In the genomic region with DNA sequence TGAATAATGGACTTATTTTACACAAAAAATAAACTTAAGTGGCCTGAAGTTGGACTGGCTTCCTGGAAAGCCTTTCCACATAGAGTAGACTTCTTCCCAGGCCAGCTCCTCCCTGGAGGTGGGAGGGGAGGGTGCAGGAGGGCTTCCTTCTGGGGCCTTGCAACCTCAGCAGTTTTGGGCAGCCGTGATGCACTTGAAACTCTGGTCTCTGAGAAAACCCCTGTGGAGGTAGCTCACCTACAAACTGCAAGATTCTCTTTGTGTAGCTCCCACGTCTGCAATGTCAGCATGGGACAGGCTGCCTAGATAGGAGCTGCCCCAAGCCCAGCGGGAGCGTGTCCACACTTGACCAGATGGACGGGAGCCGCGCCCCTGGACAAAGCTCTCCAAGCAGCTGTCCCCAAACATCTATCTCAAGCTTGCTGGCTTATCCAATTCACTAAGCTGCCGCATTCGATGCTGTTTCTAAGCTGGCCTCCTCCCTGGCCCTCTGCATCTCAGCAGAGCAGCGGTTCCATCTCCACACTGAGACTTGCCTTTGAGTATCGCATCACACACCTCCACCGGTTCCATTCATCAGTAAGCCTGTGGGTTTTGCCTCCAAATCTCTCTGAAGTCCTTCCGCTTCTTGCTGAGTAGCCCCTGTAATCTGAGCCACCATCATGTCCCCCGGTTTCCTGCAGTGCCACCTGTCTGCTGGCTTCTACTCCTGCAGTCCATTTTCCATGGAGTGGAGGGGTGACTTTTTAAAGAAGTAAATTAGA, we compare ENCODE assay signal across 8 cellular contexts. TPM values are rescaled to one million over a fixed set of nuclear protein-coding genes. Genes with fewer than 3 reads are reported as not detected.
DNase-seq lines count a peak whose midpoint lies in the region; ATAC-seq and TF ChIP-seq lines count a peak whose summit lies in the region.

No MANE protein-coding gene starts in this region.

- H3K4me3 ChIP-seq in CD8-positive, alpha-beta T cell (ENCODE audit: low read depth, low read length) = no peak overlapping the region
- no peak overlapping the region for H3K4me3 ChIP-seq in effector memory CD4-positive, alpha-beta T cell (ENCODE audit: insufficient read depth, low read depth, low read length, poor library complexity, severe bottlenecking)
- H3K4me3 ChIP-seq in muscle layer of duodenum (ENCODE audit: low read depth in 1 of 2, low read length in 2 of 2) = peak overlapping the region; percentile 13 to 31

- H3K36me3 Mint-ChIP-seq in CD8-positive, alpha-beta T cell = peaks cover 2% of the 10 kb centered on the region

- H3K27ac Mint-ChIP-seq in CD8-positive, alpha-beta T cell = peak overlapping the region; percentile 32

- POLR2A ChIA-PET in CD8-positive, alpha-beta T cell (lab: Charles Lee) = interaction anchor here (0.7 to 1.5 kb wide), 4 partner anchors 8 to 52 kb away, joined by 3 to 5 read pairs (median 4); no protein-coding TSS in a partner anchor

- CTCF ChIA-PET in CD8-positive, alpha-beta T cell (lab: Charles Lee) = interaction anchor here (0.7 to 4.9 kb wide), 14 partner anchors 9 to 57 kb away, joined by 3 to 27 read pairs (median 4); no protein-coding TSS in a partner anchor

- no peaks in the 10 kb centered on the region for H3K27me3 Mint-ChIP-seq in CD8-positive, alpha-beta T cell (ENCODE audit: low read depth)

- H3K4me3 Mint-ChIP-seq in CD8-positive, alpha-beta T cell = peak overlapping the region; percentile 43

- H3K27me3 ChIP-seq in CD8-positive, alpha-beta T cell (ENCODE audit: insufficient read depth, low read length) = no peaks in the 10 kb centered on the region
- H3K27me3 ChIP-seq in effector memory CD4-positive, alpha-beta T cell (replicated peaks; ENCODE audit: control insufficient read depth, insufficient read depth, low read length, poor library complexity, severe bottlenecking) = no peaks in the 10 kb centered on the region
- no peaks in the 10 kb centered on the region for H3K27me3 ChIP-seq in muscle layer of duodenum (ENCODE audit: low read depth, low read length)

- no peak for ATAC-seq in CD8-positive, alpha-beta T cell
- no peak for ATAC-seq in HG02610 (IDR thresholded peaks at IDR 0.05; ENCODE audit: unreplicated experiment)
- no peak for ATAC-seq in HG02798 (IDR thresholded peaks at IDR 0.05; ENCODE audit: poor library complexity, unreplicated experiment)

- H3K4me1 Mint-ChIP-seq in CD8-positive, alpha-beta T cell (ENCODE audit: low read depth) = peaks cover 54% of the 10 kb centered on the region

- intact Hi-C loops in CD8-positive, alpha-beta T cell (cut with DNase I, micrococcal nuclease) = loop anchor here (2.0 to 10.0 kb wide), 5 partner anchors 56 to 972 kb away; a partner anchor contains a TSS

- no peaks in the 10 kb centered on the region for H3K9me3 ChIP-seq in CD8-positive, alpha-beta T cell (ENCODE audit: low read length)
- H3K9me3 ChIP-seq in effector memory CD4-positive, alpha-beta T cell (ENCODE audit: control insufficient read depth, low read length) = no peaks in the 10 kb centered on the region
- H3K9me3 ChIP-seq in muscle layer of duodenum (ENCODE audit: control insufficient read depth in 1 of 2, low read length in 2 of 2) = no peaks in the 10 kb centered on the region

- TF ChIP-seq CTCF in CD8-positive, alpha-beta T cell (IDR thresholded peaks at IDR 0.05) = peak; percentile 20

- peak in 2 of 7 experiments; percentile 26 to 47 for DNase-seq in CD8-positive, alpha-beta T cell
- DNase-seq in HT-29 (ENCODE audit: low spot score) = peak; percentile 22
- DNase-seq in SHP77 (lab: John Stamatoyannopoulos, UW) = peak; percentile 65 to 86
- DNase-seq in effector memory CD4-positive, alpha-beta T cell = no peak
- no peak for DNase-seq in islet precursor cell

- H3K36me3 ChIP-seq in CD8-positive, alpha-beta T cell (ENCODE audit: insufficient read depth, low read length) = no peaks in the 10 kb centered on the region
- no peaks in the 10 kb centered on the region for H3K36me3 ChIP-seq in effector memory CD4-positive, alpha-beta T cell (ENCODE audit: control insufficient read depth, insufficient read depth, low read length)
- no peaks in the 10 kb centered on the region for H3K36me3 ChIP-seq in muscle layer of duodenum (ENCODE audit: control insufficient read depth in 1 of 2, insufficient read depth in 2 of 2, low read length in 2 of 2)

- no peaks in the 10 kb centered on the region for H3K9me3 Mint-ChIP-seq in CD8-positive, alpha-beta T cell

- H3K4me1 ChIP-seq in CD8-positive, alpha-beta T cell (ENCODE audit: insufficient read depth, low read length) = peaks cover 49% of the 10 kb centered on the region
- H3K4me1 ChIP-seq in effector memory CD4-positive, alpha-beta T cell (ENCODE audit: control insufficient read depth, insufficient read depth, low read length, poor library complexity, severe bottlenecking) = peaks cover 45% of the 10 kb centered on the region
- H3K4me1 ChIP-seq in muscle layer of duodenum (ENCODE audit: control insufficient read depth in 1 of 2, insufficient read depth in 2 of 2, low read length in 2 of 2) = peaks cover 16 to 20% of the 10 kb centered on the region in 2 donors

- H3K27ac ChIP-seq in CD8-positive, alpha-beta T cell (ENCODE audit: low read depth, low read length) = no peak overlapping the region
- peak overlapping the region; percentile 47 for H3K27ac ChIP-seq in effector memory CD4-positive, alpha-beta T cell (ENCODE audit: insufficient read depth, low read length, poor library complexity, severe bottlenecking)
- no peak overlapping the region for H3K27ac ChIP-seq in muscle layer of duodenum (ENCODE audit: low read length)

RNA-seq across cellular contexts. Expression of a gene that starts 1.6 kb away (rescaled TPM):
- 100 to 1,000 TPM; 125 to 126 TPM for total RNA-seq in CD8-positive, alpha-beta T cell
- 5.6 and 6.8 TPM in 2 replicates for total RNA-seq in HT-29 (2014; rRNA removed; shearing (Covaris generic))

Comparison
In these comparisons a context has a peak if more than half of its experiments do, and no peak if none do; other contexts are left out.
1. DNase-seq: peak in HT-29 (single experiment) and SHP77 (2 of 2); none in effector memory CD4-positive, alpha-beta T cell (0 of 3) and islet precursor cell (single experiment).
2. H3K4me3 ChIP-seq: peak in muscle layer of duodenum (2 of 2); none in CD8-positive, alpha-beta T cell (single experiment) and effector memory CD4-positive, alpha-beta T cell (single experiment).
3. RNA of a gene that starts 1.6 kb away (total RNA-seq): 125 to 126 TPM in CD8-positive, alpha-beta T cell; 5.6 to 6.8 TPM in HT-29; every median in the first group is over 10 times any median in the second.